ENCODE assay signal across 1 cellular context in the genomic region with DNA sequence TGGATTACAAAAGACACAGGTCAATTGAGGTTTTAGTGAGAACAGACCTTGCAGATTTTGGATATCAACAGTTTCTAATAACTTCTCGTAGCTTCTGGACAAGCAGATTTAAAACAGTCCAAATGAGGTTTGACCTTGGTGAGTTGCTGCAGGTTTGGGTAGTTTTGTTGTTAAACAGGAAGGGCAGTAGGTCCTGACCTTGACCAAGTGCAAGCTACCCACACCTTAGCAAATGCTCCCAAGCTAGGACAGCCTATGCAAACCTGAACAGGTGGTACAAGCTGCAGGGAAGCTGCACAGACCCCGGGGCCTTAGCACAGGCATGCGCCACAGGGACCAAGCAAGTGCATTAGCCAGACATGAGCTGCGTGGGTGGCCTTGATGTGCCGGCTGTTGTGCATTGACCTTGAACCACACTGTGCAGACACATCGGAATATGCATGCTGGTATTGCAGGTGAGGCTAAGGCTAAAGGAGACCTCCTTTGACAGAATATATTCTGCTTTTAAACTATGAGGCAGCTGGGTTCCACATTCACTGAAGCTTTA.
A peak's percentile ranks its signal among the peaks of the same experiment; 100 is the strongest.
TF ChIP-seq lines count a peak whose summit lies in the region.

No MANE protein-coding gene starts in this region.

TF ChIP-seq in HepG2, 621 proteins besides CTCF, POLR2A, EP300 and RAD21 (continues in another document):
- TF ChIP-seq TARDBP (CRISPR knock-in tag; IDR thresholded peaks at IDR 0.05): 0 out of 2 replicates have a peak, but pooled peaks have one; percentile 46
- TF ChIP-seq ZNF292 (CRISPR knock-in tag; IDR thresholded peaks at IDR 0.05; ENCODE audit: borderline replicate concordance, low read depth): 0 out of 2 replicates have a peak, but pooled peaks have one; percentile 43
- TF ChIP-seq, protein P1, sequence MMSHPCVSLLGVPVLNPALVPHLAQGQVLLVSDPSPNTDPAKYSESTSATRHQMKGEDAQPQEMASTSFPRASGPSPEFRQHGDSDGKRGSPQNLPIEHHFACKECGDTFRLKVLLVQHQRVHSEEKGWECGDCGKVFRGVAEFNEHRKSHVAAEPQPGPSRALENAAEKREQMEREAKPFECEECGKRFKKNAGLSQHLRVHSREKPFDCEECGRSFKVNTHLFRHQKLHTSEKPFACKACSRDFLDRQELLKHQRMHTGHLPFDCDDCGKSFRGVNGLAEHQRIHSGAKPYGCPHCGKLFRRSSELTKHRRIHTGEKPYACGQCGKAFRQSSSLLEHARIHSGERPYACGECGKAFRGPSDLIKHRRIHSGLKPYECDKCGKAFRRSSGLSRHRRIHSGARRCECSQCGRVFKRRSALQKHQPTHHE (CRISPR knock-in tag; IDR thresholded peaks at IDR 0.05; ENCODE audit: borderline replicate concordance): no peak
- 0 out of 2 replicates have a peak, but pooled peaks have one; percentile 22 for TF ChIP-seq GFI1 (CRISPR knock-in tag; IDR thresholded peaks at IDR 0.05; ENCODE audit: borderline replicate concordance)
- TF ChIP-seq MTA1 (CRISPR knock-in tag; IDR thresholded peaks at IDR 0.05; ENCODE audit: borderline replicate concordance): peak; percentile 27; the same call in 1 of the 2 replicates
- peak; percentile 33; the same call in 1 of the 2 replicates for TF ChIP-seq NR2F6 (IDR thresholded peaks at IDR 0.05)
- peak; percentile 29; the same call in 1 of the 2 replicates for TF ChIP-seq NR2F6 (CRISPR knock-in tag; IDR thresholded peaks at IDR 0.05)
- no peak for TF ChIP-seq RFX1 (IDR thresholded peaks at IDR 0.05)
- TF ChIP-seq, protein P2, sequence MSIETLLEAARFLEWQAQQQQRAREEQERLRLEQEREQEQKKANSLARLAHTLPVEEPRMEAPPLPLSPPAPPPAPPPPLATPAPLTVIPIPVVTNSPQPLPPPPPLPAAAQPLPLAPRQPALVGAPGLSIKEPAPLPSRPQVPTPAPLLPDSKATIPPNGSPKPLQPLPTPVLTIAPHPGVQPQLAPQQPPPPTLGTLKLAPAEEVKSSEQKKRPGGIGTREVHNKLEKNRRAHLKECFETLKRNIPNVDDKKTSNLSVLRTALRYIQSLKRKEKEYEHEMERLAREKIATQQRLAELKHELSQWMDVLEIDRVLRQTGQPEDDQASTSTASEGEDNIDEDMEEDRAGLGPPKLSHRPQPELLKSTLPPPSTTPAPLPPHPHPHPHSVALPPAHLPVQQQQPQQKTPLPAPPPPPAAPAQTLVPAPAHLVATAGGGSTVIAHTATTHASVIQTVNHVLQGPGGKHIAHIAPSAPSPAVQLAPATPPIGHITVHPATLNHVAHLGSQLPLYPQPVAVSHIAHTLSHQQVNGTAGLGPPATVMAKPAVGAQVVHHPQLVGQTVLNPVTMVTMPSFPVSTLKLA (IDR thresholded peaks at IDR 0.05): no peak
- no peak for TF ChIP-seq RARG (CRISPR knock-in tag; IDR thresholded peaks at IDR 0.05; ENCODE audit: low read depth)
- no peak for TF ChIP-seq U2AF1 (optimal IDR thresholded peaks at IDR 0.05; ENCODE audit: low read depth, low read length)
- TF ChIP-seq, protein P3, sequence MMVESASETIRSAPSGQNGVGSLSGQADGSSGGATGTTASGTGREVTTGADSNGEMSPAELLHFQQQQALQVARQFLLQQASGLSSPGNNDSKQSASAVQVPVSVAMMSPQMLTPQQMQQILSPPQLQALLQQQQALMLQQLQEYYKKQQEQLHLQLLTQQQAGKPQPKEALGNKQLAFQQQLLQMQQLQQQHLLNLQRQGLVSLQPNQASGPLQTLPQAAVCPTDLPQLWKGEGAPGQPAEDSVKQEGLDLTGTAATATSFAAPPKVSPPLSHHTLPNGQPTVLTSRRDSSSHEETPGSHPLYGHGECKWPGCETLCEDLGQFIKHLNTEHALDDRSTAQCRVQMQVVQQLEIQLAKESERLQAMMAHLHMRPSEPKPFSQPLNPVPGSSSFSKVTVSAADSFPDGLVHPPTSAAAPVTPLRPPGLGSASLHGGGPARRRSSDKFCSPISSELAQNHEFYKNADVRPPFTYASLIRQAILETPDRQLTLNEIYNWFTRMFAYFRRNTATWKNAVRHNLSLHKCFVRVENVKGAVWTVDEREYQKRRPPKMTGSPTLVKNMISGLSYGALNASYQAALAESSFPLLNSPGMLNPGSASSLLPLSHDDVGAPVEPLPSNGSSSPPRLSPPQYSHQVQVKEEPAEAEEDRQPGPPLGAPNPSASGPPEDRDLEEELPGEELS (CRISPR knock-in tag; IDR thresholded peaks at IDR 0.05): peak; percentile 23; the same call in 1 of the 2 replicates
- peak; percentile 78; the same call in 1 of the 2 replicates for TF ChIP-seq ZMYM3 (CRISPR knock-in tag; IDR thresholded peaks at IDR 0.05)
- TF ChIP-seq FOXK1 (CRISPR knock-in tag; IDR thresholded peaks at IDR 0.05; ENCODE audit: borderline replicate concordance, low read depth): peak; percentile 21; the same call in 1 of the 2 replicates
- 0 out of 2 replicates have a peak, but pooled peaks have one; percentile 17 for TF ChIP-seq HNF4A (CRISPR knock-in tag; IDR thresholded peaks at IDR 0.05)
- peak; percentile 10; the same call in 1 of the 2 replicates for TF ChIP-seq GABPB1 (CRISPR knock-in tag; IDR thresholded peaks at IDR 0.05)
- TF ChIP-seq ZNF143 (CRISPR knock-in tag; IDR thresholded peaks at IDR 0.05): peak; percentile 22; the same call in 1 of the 2 replicates
- 0 out of 2 replicates have a peak, but pooled peaks have one; percentile 19 for TF ChIP-seq HDAC2 (CRISPR knock-in tag; IDR thresholded peaks at IDR 0.05)
- peak; percentile 80 for TF ChIP-seq ESRRA (CRISPR knock-in tag; IDR thresholded peaks at IDR 0.05; ENCODE audit: low read depth)
- TF ChIP-seq, protein P4, sequence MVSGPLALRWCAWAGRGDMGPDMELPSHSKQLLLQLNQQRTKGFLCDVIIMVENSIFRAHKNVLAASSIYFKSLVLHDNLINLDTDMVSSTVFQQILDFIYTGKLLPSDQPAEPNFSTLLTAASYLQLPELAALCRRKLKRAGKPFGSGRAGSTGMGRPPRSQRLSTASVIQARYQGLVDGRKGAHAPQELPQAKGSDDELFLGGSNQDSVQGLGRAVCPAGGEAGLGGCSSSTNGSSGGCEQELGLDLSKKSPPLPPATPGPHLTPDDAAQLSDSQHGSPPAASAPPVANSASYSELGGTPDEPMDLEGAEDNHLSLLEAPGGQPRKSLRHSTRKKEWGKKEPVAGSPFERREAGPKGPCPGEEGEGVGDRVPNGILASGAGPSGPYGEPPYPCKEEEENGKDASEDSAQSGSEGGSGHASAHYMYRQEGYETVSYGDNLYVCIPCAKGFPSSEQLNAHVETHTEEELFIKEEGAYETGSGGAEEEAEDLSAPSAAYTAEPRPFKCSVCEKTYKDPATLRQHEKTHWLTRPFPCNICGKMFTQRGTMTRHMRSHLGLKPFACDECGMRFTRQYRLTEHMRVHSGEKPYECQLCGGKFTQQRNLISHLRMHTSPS (CRISPR knock-in tag; IDR thresholded peaks at IDR 0.05; ENCODE audit: low read depth): no peak
- no peak for TF ChIP-seq REL (CRISPR knock-in tag; conservative IDR thresholded peaks at IDR 0.05)
- TF ChIP-seq ATF7-NPFF (CRISPR knock-in tag; IDR thresholded peaks at IDR 0.05; ENCODE audit: low read depth): no peak
- TF ChIP-seq, protein P5, sequence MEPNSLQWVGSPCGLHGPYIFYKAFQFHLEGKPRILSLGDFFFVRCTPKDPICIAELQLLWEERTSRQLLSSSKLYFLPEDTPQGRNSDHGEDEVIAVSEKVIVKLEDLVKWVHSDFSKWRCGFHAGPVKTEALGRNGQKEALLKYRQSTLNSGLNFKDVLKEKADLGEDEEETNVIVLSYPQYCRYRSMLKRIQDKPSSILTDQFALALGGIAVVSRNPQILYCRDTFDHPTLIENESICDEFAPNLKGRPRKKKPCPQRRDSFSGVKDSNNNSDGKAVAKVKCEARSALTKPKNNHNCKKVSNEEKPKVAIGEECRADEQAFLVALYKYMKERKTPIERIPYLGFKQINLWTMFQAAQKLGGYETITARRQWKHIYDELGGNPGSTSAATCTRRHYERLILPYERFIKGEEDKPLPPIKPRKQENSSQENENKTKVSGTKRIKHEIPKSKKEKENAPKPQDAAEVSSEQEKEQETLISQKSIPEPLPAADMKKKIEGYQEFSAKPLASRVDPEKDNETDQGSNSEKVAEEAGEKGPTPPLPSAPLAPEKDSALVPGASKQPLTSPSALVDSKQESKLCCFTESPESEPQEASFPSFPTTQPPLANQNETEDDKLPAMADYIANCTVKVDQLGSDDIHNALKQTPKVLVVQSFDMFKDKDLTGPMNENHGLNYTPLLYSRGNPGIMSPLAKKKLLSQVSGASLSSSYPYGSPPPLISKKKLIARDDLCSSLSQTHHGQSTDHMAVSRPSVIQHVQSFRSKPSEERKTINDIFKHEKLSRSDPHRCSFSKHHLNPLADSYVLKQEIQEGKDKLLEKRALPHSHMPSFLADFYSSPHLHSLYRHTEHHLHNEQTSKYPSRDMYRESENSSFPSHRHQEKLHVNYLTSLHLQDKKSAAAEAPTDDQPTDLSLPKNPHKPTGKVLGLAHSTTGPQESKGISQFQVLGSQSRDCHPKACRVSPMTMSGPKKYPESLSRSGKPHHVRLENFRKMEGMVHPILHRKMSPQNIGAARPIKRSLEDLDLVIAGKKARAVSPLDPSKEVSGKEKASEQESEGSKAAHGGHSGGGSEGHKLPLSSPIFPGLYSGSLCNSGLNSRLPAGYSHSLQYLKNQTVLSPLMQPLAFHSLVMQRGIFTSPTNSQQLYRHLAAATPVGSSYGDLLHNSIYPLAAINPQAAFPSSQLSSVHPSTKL (CRISPR knock-in tag; IDR thresholded peaks at IDR 0.05): peak; percentile 48
- TF ChIP-seq, protein P6, sequence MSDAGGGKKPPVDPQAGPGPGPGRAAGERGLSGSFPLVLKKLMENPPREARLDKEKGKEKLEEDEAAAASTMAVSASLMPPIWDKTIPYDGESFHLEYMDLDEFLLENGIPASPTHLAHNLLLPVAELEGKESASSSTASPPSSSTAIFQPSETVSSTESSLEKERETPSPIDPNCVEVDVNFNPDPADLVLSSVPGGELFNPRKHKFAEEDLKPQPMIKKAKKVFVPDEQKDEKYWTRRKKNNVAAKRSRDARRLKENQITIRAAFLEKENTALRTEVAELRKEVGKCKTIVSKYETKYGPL (CRISPR knock-in tag; IDR thresholded peaks at IDR 0.05): no peak
- TF ChIP-seq TCF7 (IDR thresholded peaks at IDR 0.05; ENCODE audit: low read depth): 0 out of 2 replicates have a peak, but pooled peaks have one; percentile 9
- TF ChIP-seq, protein P7, sequence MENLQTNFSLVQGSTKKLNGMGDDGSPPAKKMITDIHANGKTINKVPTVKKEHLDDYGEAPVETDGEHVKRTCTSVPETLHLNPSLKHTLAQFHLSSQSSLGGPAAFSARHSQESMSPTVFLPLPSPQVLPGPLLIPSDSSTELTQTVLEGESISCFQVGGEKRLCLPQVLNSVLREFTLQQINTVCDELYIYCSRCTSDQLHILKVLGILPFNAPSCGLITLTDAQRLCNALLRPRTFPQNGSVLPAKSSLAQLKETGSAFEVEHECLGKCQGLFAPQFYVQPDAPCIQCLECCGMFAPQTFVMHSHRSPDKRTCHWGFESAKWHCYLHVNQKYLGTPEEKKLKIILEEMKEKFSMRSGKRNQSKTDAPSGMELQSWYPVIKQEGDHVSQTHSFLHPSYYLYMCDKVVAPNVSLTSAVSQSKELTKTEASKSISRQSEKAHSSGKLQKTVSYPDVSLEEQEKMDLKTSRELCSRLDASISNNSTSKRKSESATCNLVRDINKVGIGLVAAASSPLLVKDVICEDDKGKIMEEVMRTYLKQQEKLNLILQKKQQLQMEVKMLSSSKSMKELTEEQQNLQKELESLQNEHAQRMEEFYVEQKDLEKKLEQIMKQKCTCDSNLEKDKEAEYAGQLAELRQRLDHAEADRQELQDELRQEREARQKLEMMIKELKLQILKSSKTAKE (CRISPR knock-in tag; IDR thresholded peaks at IDR 0.05; ENCODE audit: borderline replicate concordance): peak; percentile 63; the same call in 1 of the 2 replicates
- TF ChIP-seq ZNF724P (CRISPR knock-in tag; IDR thresholded peaks at IDR 0.05; ENCODE audit: borderline replicate concordance): no peak
- no peak for TF ChIP-seq RXRB (CRISPR knock-in tag; IDR thresholded peaks at IDR 0.05; ENCODE audit: borderline replicate concordance)
- peak; percentile 9; the same call in 1 of the 2 replicates for TF ChIP-seq ETV5 (CRISPR knock-in tag; IDR thresholded peaks at IDR 0.05; ENCODE audit: borderline replicate concordance)
- TF ChIP-seq FOXJ3 (CRISPR knock-in tag; IDR thresholded peaks at IDR 0.05; ENCODE audit: borderline replicate concordance): no peak
- peak; percentile 86 for TF ChIP-seq SKI (IDR thresholded peaks at IDR 0.05; ENCODE audit: partially characterized antibody)
- TF ChIP-seq TBL1XR1 (IDR thresholded peaks at IDR 0.05; ENCODE audit: borderline replicate concordance, low read length, partially characterized antibody): no peak
- 0 out of 2 replicates have a peak, but pooled peaks have one; percentile 28 for TF ChIP-seq ZNF782 (CRISPR knock-in tag; IDR thresholded peaks at IDR 0.05; ENCODE audit: borderline replicate concordance)
- TF ChIP-seq, protein P8, sequence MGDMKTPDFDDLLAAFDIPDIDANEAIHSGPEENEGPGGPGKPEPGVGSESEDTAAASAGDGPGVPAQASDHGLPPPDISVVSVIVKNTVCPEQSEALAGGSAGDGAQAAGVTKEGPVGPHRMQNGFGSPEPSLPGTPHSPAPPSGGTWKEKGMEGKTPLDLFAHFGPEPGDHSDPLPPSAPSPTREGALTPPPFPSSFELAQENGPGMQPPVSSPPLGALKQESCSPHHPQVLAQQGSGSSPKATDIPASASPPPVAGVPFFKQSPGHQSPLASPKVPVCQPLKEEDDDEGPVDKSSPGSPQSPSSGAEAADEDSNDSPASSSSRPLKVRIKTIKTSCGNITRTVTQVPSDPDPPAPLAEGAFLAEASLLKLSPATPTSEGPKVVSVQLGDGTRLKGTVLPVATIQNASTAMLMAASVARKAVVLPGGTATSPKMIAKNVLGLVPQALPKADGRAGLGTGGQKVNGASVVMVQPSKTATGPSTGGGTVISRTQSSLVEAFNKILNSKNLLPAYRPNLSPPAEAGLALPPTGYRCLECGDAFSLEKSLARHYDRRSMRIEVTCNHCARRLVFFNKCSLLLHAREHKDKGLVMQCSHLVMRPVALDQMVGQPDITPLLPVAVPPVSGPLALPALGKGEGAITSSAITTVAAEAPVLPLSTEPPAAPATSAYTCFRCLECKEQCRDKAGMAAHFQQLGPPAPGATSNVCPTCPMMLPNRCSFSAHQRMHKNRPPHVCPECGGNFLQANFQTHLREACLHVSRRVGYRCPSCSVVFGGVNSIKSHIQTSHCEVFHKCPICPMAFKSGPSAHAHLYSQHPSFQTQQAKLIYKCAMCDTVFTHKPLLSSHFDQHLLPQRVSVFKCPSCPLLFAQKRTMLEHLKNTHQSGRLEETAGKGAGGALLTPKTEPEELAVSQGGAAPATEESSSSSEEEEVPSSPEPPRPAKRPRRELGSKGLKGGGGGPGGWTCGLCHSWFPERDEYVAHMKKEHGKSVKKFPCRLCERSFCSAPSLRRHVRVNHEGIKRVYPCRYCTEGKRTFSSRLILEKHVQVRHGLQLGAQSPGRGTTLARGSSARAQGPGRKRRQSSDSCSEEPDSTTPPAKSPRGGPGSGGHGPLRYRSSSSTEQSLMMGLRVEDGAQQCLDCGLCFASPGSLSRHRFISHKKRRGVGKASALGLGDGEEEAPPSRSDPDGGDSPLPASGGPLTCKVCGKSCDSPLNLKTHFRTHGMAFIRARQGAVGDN (CRISPR knock-in tag; IDR thresholded peaks at IDR 0.05): 0 out of 2 replicates have a peak, but pooled peaks have one; percentile 12
- no peak for TF ChIP-seq SOX6 (IDR thresholded peaks at IDR 0.05)
- peak; percentile 43 for TF ChIP-seq SOX6 (CRISPR knock-in tag; IDR thresholded peaks at IDR 0.05)
- TF ChIP-seq FOXP1 (IDR thresholded peaks at IDR 0.05): no peak
- 0 out of 2 replicates have a peak, but pooled peaks have one; percentile 26 for TF ChIP-seq FOXP1 (CRISPR knock-in tag; IDR thresholded peaks at IDR 0.05)
